In the genomic region with DNA sequence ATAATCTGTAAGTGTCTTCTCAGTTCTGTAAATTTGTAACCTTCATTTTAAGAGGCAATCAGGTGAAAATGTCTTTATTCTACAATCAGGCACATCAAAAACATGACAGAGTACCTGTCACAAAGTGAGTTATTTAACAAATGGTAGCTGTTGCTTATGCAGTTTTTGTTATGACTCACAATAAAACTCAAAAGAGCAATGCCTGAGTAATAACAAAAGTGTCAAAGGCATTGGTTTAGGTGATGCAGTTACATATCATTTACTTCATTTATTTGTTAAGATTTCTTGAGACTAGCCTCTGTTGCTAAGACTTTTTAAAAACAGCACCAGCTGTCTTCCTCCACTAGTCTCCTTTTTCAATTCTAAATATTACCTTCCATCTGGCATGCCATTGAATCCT, we compare ENCODE assay signal across 16 cellular contexts.
DNase-seq lines count a peak whose midpoint lies in the region; ATAC-seq, FAIRE-seq and TF ChIP-seq lines count a peak whose summit lies in the region.
"Had no signal": no experiment of that assay in that cellular context is flagged by ENCODE, and none has a peak within 500 bp of the region (broad histone marks: within the 10 kb centered on the region; RNA-seq: fewer than 3 reads in every experiment).

No MANE protein-coding gene starts in this region.

- TF ChIP-seq CTCF in D721Med (IDR thresholded peaks at IDR 0.05; ENCODE audit: insufficient read depth, missing control alignments): no peak

- FAIRE-seq in D721Med (lab: Jason Lieb, UNC): peak; percentile 85
- FAIRE-seq: HepG2 had no signal

- peak; percentile 85 for ATAC-seq in GM18867 (IDR thresholded peaks at IDR 0.05; ENCODE audit: unreplicated experiment)
- ATAC-seq in HG02610 (IDR thresholded peaks at IDR 0.05; ENCODE audit: unreplicated experiment): peak; percentile 88
- ATAC-seq in HG03354 (IDR thresholded peaks at IDR 0.05; ENCODE audit: poor library complexity, severe bottlenecking, unreplicated experiment): peak; percentile 64
- no peak for ATAC-seq in GM19328 (IDR thresholded peaks at IDR 0.05; ENCODE audit: unreplicated experiment)
- no peak for ATAC-seq in GM21825 (IDR thresholded peaks at IDR 0.05; ENCODE audit: unreplicated experiment)
- ATAC-seq: HepG2 had no signal

- DNase-seq in D721Med (ENCODE audit: insufficient read length, low spot score) (no peak), UCSD-AML1 (lab: John Stamatoyannopoulos, UW; ENCODE audit: unreplicated experiment) (no peak), GM03348 (ENCODE audit: low spot score) (no peak)
- DNase-seq: activated naive CD8-positive, alpha-beta T cell treated with anti-CD3 and anti-CD28 coated beads, Interleukin-2, amount 10 ng/mL, durations not matched to agents 7 days and 5 days; DMS53; HCEC 1CT; NCI-H1092; NCI-H526; stimulated activated CD4-positive, alpha-beta T cell treated with anti-CD3 and anti-CD28 coated beads, Interleukin-15, amount 100 ng/mL, for 24 hours; T1000 had no signal

Comparison
In these comparisons a context has a peak if more than half of its experiments do, and no peak if none do; other contexts are left out.
1. ATAC-seq: peak in GM18867 (single experiment), HG02610 (single experiment) and HG03354 (single experiment); none in GM19328 (single experiment) and GM21825 (single experiment).